In the genomic region with DNA sequence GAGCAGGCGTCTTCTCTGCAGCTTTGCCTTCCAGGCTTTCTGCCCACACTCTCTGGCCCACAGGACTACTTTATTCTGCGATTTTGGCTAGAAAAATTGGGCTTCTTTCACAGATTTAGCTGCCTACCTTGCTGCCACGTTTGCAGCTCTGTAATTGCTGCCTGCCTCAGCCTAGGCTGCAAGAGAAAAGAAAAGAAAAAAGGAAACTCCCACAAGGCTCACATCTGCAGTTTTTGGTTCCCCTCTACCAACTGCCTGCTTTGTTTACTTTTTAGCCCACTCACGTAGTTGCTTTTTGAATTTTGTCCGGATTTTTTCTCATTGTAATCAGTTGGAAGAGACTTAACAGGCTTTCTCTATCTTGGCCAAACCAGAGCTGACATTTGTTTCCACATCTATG, we compare ENCODE assay signal across 1 cellular context.
TF ChIP-seq lines count a peak whose summit lies in the region.

No MANE protein-coding gene starts in this region.

TF ChIP-seq in GM23338, 12 proteins besides CTCF, POLR2A, EP300 and RAD21:
- TF ChIP-seq STAT1 (IDR thresholded peaks at IDR 0.05; ENCODE audit: unreplicated experiment) (no peak), ZNF331 (CRISPR knock-in tag; IDR thresholded peaks at IDR 0.05; ENCODE audit: low read depth) (no peak), CREB1 (CRISPR knock-in tag; IDR thresholded peaks at IDR 0.05; ENCODE audit: low read depth) (no peak), ZNF114 (CRISPR knock-in tag; IDR thresholded peaks at IDR 0.05) (no peak), EZH2 (IDR thresholded peaks at IDR 0.05; ENCODE audit: low read depth, unreplicated experiment) (no peak)
- TF ChIP-seq, protein P1, sequence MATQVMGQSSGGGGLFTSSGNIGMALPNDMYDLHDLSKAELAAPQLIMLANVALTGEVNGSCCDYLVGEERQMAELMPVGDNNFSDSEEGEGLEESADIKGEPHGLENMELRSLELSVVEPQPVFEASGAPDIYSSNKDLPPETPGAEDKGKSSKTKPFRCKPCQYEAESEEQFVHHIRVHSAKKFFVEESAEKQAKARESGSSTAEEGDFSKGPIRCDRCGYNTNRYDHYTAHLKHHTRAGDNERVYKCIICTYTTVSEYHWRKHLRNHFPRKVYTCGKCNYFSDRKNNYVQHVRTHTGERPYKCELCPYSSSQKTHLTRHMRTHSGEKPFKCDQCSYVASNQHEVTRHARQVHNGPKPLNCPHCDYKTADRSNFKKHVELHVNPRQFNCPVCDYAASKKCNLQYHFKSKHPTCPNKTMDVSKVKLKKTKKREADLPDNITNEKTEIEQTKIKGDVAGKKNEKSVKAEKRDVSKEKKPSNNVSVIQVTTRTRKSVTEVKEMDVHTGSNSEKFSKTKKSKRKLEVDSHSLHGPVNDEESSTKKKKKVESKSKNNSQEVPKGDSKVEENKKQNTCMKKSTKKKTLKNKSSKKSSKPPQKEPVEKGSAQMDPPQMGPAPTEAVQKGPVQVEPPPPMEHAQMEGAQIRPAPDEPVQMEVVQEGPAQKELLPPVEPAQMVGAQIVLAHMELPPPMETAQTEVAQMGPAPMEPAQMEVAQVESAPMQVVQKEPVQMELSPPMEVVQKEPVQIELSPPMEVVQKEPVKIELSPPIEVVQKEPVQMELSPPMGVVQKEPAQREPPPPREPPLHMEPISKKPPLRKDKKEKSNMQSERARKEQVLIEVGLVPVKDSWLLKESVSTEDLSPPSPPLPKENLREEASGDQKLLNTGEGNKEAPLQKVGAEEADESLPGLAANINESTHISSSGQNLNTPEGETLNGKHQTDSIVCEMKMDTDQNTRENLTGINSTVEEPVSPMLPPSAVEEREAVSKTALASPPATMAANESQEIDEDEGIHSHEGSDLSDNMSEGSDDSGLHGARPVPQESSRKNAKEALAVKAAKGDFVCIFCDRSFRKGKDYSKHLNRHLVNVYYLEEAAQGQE (IDR thresholded peaks at IDR 0.05; ENCODE audit: unreplicated experiment) = no peak
- TF ChIP-seq, protein P2, sequence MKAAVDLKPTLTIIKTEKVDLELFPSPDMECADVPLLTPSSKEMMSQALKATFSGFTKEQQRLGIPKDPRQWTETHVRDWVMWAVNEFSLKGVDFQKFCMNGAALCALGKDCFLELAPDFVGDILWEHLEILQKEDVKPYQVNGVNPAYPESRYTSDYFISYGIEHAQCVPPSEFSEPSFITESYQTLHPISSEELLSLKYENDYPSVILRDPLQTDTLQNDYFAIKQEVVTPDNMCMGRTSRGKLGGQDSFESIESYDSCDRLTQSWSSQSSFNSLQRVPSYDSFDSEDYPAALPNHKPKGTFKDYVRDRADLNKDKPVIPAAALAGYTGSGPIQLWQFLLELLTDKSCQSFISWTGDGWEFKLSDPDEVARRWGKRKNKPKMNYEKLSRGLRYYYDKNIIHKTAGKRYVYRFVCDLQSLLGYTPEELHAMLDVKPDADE (IDR thresholded peaks at IDR 0.05) = no peak
